8 cellular contexts compared by ENCODE assay signal in genomic region chr10:125216309-125216708, GRCh38.
"Had no signal": no experiment of that assay in that cellular context is flagged by ENCODE, and none has a peak within 500 bp of the region (broad histone marks: within the 10 kb centered on the region; RNA-seq: fewer than 3 reads in every experiment).

No MANE protein-coding gene starts in this region.

- DNase-seq: GDM1, GF-D8 had no signal

- FAIRE-seq: G401.6, GM12878, GM12891, GM12892, GM18507, GM19239 had no signal

- ATAC-seq: GM12878 had no signal

- H3K4me3 ChIP-seq: GM12878 had no signal
